In genomic region chr5:32163785-32164184, GRCh38 we compare ENCODE assay signal across 10 cellular contexts. TPM values are rescaled to one million over a fixed set of nuclear protein-coding genes. Genes with fewer than 3 reads are reported as not detected.
DNase-seq lines count a peak whose midpoint lies in the region; ATAC-seq and TF ChIP-seq lines count a peak whose summit lies in the region.
"Had no signal": no experiment of that assay in that cellular context is flagged by ENCODE, and none has a peak within 500 bp of the region (broad histone marks: within the 10 kb centered on the region; RNA-seq: fewer than 3 reads in every experiment).

No MANE protein-coding gene starts in this region.

- TF ChIP-seq CTCF in activated CD8-positive, alpha-beta T cell treated with anti-CD3 and anti-CD28 coated beads for 36 hours (IDR thresholded peaks at IDR 0.05), result no peak
- no peak for TF ChIP-seq CTCF in OCI-LY1 (IDR thresholded peaks at IDR 0.05; ENCODE audit: low read length)
- TF ChIP-seq CTCF in stomach (IDR thresholded peaks at IDR 0.05), result no peak

- H3K4me2 ChIP-seq in OCI-LY1 (ENCODE audit: low read length), result 0 out of 2 replicates have a peak overlapping the region, but pooled peaks have one; percentile 0

- no peak overlapping the region for H3K4me3 Mint-ChIP-seq in activated CD8-positive, alpha-beta T cell treated with anti-CD3 and anti-CD28 coated beads for 36 hours
- H3K4me3 Mint-ChIP-seq in activated CD8-positive, alpha-beta T cell treated with anti-CD3 and anti-CD28 coated beads, Interleukin-2, amount 10 ng/mL, durations not matched to agents 7 days and 5 days, result no peak overlapping the region
- no peak overlapping the region for H3K4me3 Mint-ChIP-seq in T-cell

- no peaks in the 10 kb centered on the region; the same call in 1 of the 2 replicates for H4K20me1 ChIP-seq in OCI-LY1 (ENCODE audit: insufficient read depth, low read length)

- H3F3A ChIP-seq in OCI-LY1 (ENCODE audit: insufficient read depth, low read length), result 0 out of 2 replicates have a peak, but pooled peaks cover 4% of the 10 kb centered on the region

- CTCF ChIA-PET in activated CD8-positive, alpha-beta T cell treated with anti-CD3 and anti-CD28 coated beads for 36 hours (lab: Charles Lee), result interaction anchor here (1.2 kb wide), 1 partner anchor 12 kb away, joined by 3 read pairs; no protein-coding TSS in a partner anchor
- CTCF ChIA-PET in activated CD8-positive, alpha-beta T cell treated with anti-CD3 and anti-CD28 coated beads, Interleukin-2, amount 10 ng/mL, durations not matched to agents 7 days and 5 days (lab: Charles Lee), result interaction anchor here (1.2 kb wide), 1 partner anchor 10 kb away, joined by 3 read pairs; no protein-coding TSS in a partner anchor
- CTCF ChIA-PET in T-cell (lab: Charles Lee), result interaction anchor here (0.6 to 0.8 kb wide), 2 partner anchors 164 to 165 kb away, joined by 3 read pairs; no protein-coding TSS in a partner anchor

- no peak for TF ChIP-seq EP300 in stomach (IDR thresholded peaks at IDR 0.05)

- H3K9me3 ChIP-seq in OCI-LY1 (ENCODE audit: low read length), result no peaks in the 10 kb centered on the region
- no peaks in the 10 kb centered on the region for H3K9me3 ChIP-seq in stomach

- no peak overlapping the region for H2AFZ ChIP-seq in OCI-LY1 (ENCODE audit: low read length)

- H3K4me1 ChIP-seq in OCI-LY1 (ENCODE audit: insufficient read depth, low read length, severe bottlenecking), result peaks cover 21% of the 10 kb centered on the region
- H3K4me1 ChIP-seq in stomach, result peaks cover 31 to 86% (median 55%) of the 10 kb centered on the region in 4 donors

- TF ChIP-seq POLR2A in stomach (IDR thresholded peaks at IDR 0.05), result no peak

- H3K27ac Mint-ChIP-seq in activated CD8-positive, alpha-beta T cell treated with anti-CD3 and anti-CD28 coated beads for 36 hours, result peak overlapping the region; percentile 37
- no peak overlapping the region for H3K27ac Mint-ChIP-seq in activated CD8-positive, alpha-beta T cell treated with anti-CD3 and anti-CD28 coated beads, Interleukin-2, amount 10 ng/mL, durations not matched to agents 7 days and 5 days
- no peak overlapping the region for H3K27ac Mint-ChIP-seq in T-cell

- H3K9me2 ChIP-seq in OCI-LY1 (ENCODE audit: low read depth, low read length), result no peaks in the 10 kb centered on the region

- H3K4me3 ChIP-seq in OCI-LY1 (ENCODE audit: low read depth, low read length, poor library complexity, severe bottlenecking) (no peak overlapping the region), stomach (no peak overlapping the region)

- POLR2A ChIA-PET in activated CD8-positive, alpha-beta T cell treated with anti-CD3 and anti-CD28 coated beads for 36 hours (lab: Charles Lee), result interaction anchor here (0.6 to 1.6 kb wide), 5 partner anchors 9 to 427 kb away, joined by 3 to 7 read pairs (median 3); partner anchors contain the start of gene GOLPH3
- POLR2A ChIA-PET in activated CD8-positive, alpha-beta T cell treated with anti-CD3 and anti-CD28 coated beads, Interleukin-2, amount 10 ng/mL, durations not matched to agents 7 days and 5 days (lab: Charles Lee), result interaction anchor here (0.9 to 2.5 kb wide), 4 partner anchors 9 to 419 kb away, joined by 3 to 7 read pairs (median 4); partner anchors contain the start of gene GOLPH3
- POLR2A ChIA-PET in T-cell (lab: Charles Lee), result interaction anchor here in 1 of 2 donors (0.6 kb wide), 1 partner anchor 44 kb away, joined by 4 read pairs; no protein-coding TSS in a partner anchor

- peaks cover 88% of the 10 kb centered on the region for H3K79me2 ChIP-seq in OCI-LY1 (ENCODE audit: insufficient read depth, low read length)

- no peak for DNase-seq in activated CD8-positive, alpha-beta T cell treated with anti-CD3 and anti-CD28 coated beads for 36 hours
- no peak for DNase-seq in activated CD8-positive, alpha-beta T cell treated with anti-CD3 and anti-CD28 coated beads, Interleukin-2, amount 10 ng/mL, durations not matched to agents 7 days and 5 days
- DNase-seq in stomach (no peak), T-cell (no peak), midbrain (lab: John Stamatoyannopoulos, UW) (no peak), head of caudate nucleus (no peak)
- DNase-seq: DMS79 treated with DMSO at 0.1 percent for 48 hours, KG1 had no signal

- H3K9me3 Mint-ChIP-seq in activated CD8-positive, alpha-beta T cell treated with anti-CD3 and anti-CD28 coated beads for 36 hours, result no peaks in the 10 kb centered on the region
- H3K9me3 Mint-ChIP-seq in activated CD8-positive, alpha-beta T cell treated with anti-CD3 and anti-CD28 coated beads, Interleukin-2, amount 10 ng/mL, durations not matched to agents 7 days and 5 days (ENCODE audit: insufficient read depth), result no peaks in the 10 kb centered on the region
- no peaks in the 10 kb centered on the region for H3K9me3 Mint-ChIP-seq in T-cell

- H3K4me1 Mint-ChIP-seq in activated CD8-positive, alpha-beta T cell treated with anti-CD3 and anti-CD28 coated beads for 36 hours (ENCODE audit: low read depth), result peaks cover 45% of the 10 kb centered on the region
- peaks cover 17% of the 10 kb centered on the region for H3K4me1 Mint-ChIP-seq in activated CD8-positive, alpha-beta T cell treated with anti-CD3 and anti-CD28 coated beads, Interleukin-2, amount 10 ng/mL, durations not matched to agents 7 days and 5 days (ENCODE audit: low read depth)
- H3K4me1 Mint-ChIP-seq in T-cell, result peaks cover 26 to 56% (median 45%) of the 10 kb centered on the region in 3 donors

- no peak for ATAC-seq in activated CD8-positive, alpha-beta T cell treated with anti-CD3 and anti-CD28 coated beads for 36 hours
- ATAC-seq in activated CD8-positive, alpha-beta T cell treated with anti-CD3 and anti-CD28 coated beads, Interleukin-2, amount 10 ng/mL, durations not matched to agents 7 days and 5 days, result no peak
- ATAC-seq in HG02759 (IDR thresholded peaks at IDR 0.05; ENCODE audit: unreplicated experiment) (peak; percentile 41), T-cell (replicated peaks in 1 of 4) (no peak)

- H3K36me3 ChIP-seq in OCI-LY1 (ENCODE audit: insufficient read depth, low read length), result peaks cover 60% of the 10 kb centered on the region
- H3K36me3 ChIP-seq in stomach, result peaks cover 3 to 30% (median 25%) of the 10 kb centered on the region in 4 donors

- intact Hi-C loops in activated CD8-positive, alpha-beta T cell treated with anti-CD3 and anti-CD28 coated beads for 36 hours (cut with micrococcal nuclease), result no loop called here
- intact Hi-C loops in stomach (cut with DNase I; ENCODE audit: low total_unique reads) (no loop called here), head of caudate nucleus (cut with DNase I) (no loop called here)

- H3K27ac ChIP-seq in OCI-LY1 (ENCODE audit: low read depth, low read length, poor library complexity, severe bottlenecking) (no peak overlapping the region), stomach (peak overlapping the region in 3 of 5 donors; percentile 22 to 100 (median 46))

- WGBS in stomach, 5 donors, result 41 to 66% (median 59%) methylated on average over 2 of the region's 2 CpGs

- no peak overlapping the region for H3K9ac ChIP-seq in OCI-LY1 (ENCODE audit: low read length)

- no peaks in the 10 kb centered on the region for H3K27me3 Mint-ChIP-seq in activated CD8-positive, alpha-beta T cell treated with anti-CD3 and anti-CD28 coated beads for 36 hours
- no peaks in the 10 kb centered on the region for H3K27me3 Mint-ChIP-seq in activated CD8-positive, alpha-beta T cell treated with anti-CD3 and anti-CD28 coated beads, Interleukin-2, amount 10 ng/mL, durations not matched to agents 7 days and 5 days (ENCODE audit: low read depth)
- no peaks in the 10 kb centered on the region for H3K27me3 Mint-ChIP-seq in T-cell

- no peaks in the 10 kb centered on the region for H3K27me3 ChIP-seq in OCI-LY1 (ENCODE audit: insufficient read depth, low read length)
- no peaks in the 10 kb centered on the region for H3K27me3 ChIP-seq in stomach

- peaks cover 46% of the 10 kb centered on the region for H3K36me3 Mint-ChIP-seq in activated CD8-positive, alpha-beta T cell treated with anti-CD3 and anti-CD28 coated beads for 36 hours (ENCODE audit: low read depth)
- peaks cover 45% of the 10 kb centered on the region for H3K36me3 Mint-ChIP-seq in activated CD8-positive, alpha-beta T cell treated with anti-CD3 and anti-CD28 coated beads, Interleukin-2, amount 10 ng/mL, durations not matched to agents 7 days and 5 days (ENCODE audit: low read depth)
- H3K36me3 Mint-ChIP-seq in T-cell, result peaks cover 23% of the 10 kb centered on the region

RNA-seq across cellular contexts. Expression of gene GOLPH3, which starts 10.3 kb away (rescaled TPM):
- 10 to 100 TPM; 53.2 to 56.7 TPM for total RNA-seq in activated CD8-positive, alpha-beta T cell treated with anti-CD3 and anti-CD28 coated beads for 36 hours
- total RNA-seq in activated CD8-positive, alpha-beta T cell treated with anti-CD3 and anti-CD28 coated beads, Interleukin-2, amount 10 ng/mL, durations not matched to agents 7 days and 5 days, result 10 to 100 TPM; 70.7 to 73.7 TPM
- total RNA-seq in stomach, result 100 to 1,000 TPM in 2 of 5 donors, 10 to 100 TPM in 3; 47.8 to 171 (median 94.3) TPM
- polyA plus RNA-seq in stomach, result 10 to 100 TPM; 38.3 to 95.6 (median 50.4) TPM
- 10 to 100 TPM; 49.3 to 87.6 (median 73.8) TPM for total RNA-seq in T-cell
